In the genomic region with DNA sequence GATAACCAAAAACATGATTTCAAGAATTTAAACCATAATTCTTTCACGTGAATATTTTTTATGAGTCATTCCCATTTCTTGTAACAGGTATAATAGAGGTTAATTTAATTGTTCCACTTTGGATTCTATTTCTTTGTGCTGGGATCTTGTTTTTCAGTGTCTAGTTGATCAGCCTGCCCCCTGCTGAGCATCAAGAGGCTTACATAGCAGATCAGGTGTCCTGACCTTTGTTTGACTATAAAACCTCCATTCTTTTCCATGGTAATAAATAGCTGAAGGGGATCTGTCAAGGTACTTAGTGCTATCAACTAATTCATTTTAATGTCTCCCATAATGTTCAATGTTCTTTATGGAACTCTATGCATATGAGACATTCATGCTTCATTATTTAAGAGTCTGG, we compare ENCODE assay signal across 8 cellular contexts. TPM values are rescaled to one million over a fixed set of nuclear protein-coding genes. Genes with fewer than 3 reads are reported as not detected.
DNase-seq lines count a peak whose midpoint lies in the region; ATAC-seq and TF ChIP-seq lines count a peak whose summit lies in the region.

No MANE protein-coding gene starts in this region.

- no peak overlapping the region for H3K27ac ChIP-seq in cardiac muscle cell
- H3K27ac ChIP-seq in endodermal cell (ENCODE audit: low read depth, low read length) = no peak overlapping the region

- intact Hi-C loops in Right ventricle myocardium inferior (cut with DNase I) = loop anchor here (5.0 kb wide), 1 partner anchor 193 kb away; no protein-coding TSS in a partner anchor

- no peaks in the 10 kb centered on the region for H3K27me3 Mint-ChIP-seq in endodermal cell (ENCODE audit: insufficient read depth)
- H3K27me3 Mint-ChIP-seq in stimulated activated memory B cell treated with anti-CD40 and anti-IgM and Interleukin-4, amounts not matched to agents 10 μg/mL and 1 μg/mL and 100 μg/mL, for 72 hours = no peaks in the 10 kb centered on the region

- H3K4me1 ChIP-seq in cardiac muscle cell (ENCODE audit: low read depth) (peaks cover 5% of the 10 kb centered on the region), endodermal cell (ENCODE audit: control insufficient read depth, insufficient read depth, low read length) (peaks cover 5% of the 10 kb centered on the region)

- no peaks in the 10 kb centered on the region for H3K36me3 Mint-ChIP-seq in endodermal cell (ENCODE audit: low read depth)
- H3K36me3 Mint-ChIP-seq in stimulated activated memory B cell treated with anti-CD40 and anti-IgM and Interleukin-4, amounts not matched to agents 10 μg/mL and 1 μg/mL and 100 μg/mL, for 72 hours = no peaks in the 10 kb centered on the region

- H3K9me3 ChIP-seq in cardiac muscle cell (ENCODE audit: low read depth) = no peaks in the 10 kb centered on the region
- H3K9me3 ChIP-seq in endodermal cell (ENCODE audit: control insufficient read depth, low read length) = no peaks in the 10 kb centered on the region

- peaks cover 23% of the 10 kb centered on the region for H3K4me1 Mint-ChIP-seq in endodermal cell
- H3K4me1 Mint-ChIP-seq in stimulated activated memory B cell treated with anti-CD40 and anti-IgM and Interleukin-4, amounts not matched to agents 10 μg/mL and 1 μg/mL and 100 μg/mL, for 72 hours = no peaks in the 10 kb centered on the region

- WGBS in endodermal cell (ENCODE audit: insufficient coverage in 1 of 2, insufficient read length in 1 of 2), 2 experiments = no CpG with 5 or more reads among the region's 1 CpG

- no peak overlapping the region for H3K4me3 Mint-ChIP-seq in endodermal cell
- H3K4me3 Mint-ChIP-seq in stimulated activated memory B cell treated with anti-CD40 and anti-IgM and Interleukin-4, amounts not matched to agents 10 μg/mL and 1 μg/mL and 100 μg/mL, for 72 hours = no peak overlapping the region

- H3K27me3 ChIP-seq in cardiac muscle cell (no peaks in the 10 kb centered on the region), endodermal cell (ENCODE audit: control insufficient read depth, insufficient read depth, low read length, poor library complexity, severe bottlenecking) (no peaks in the 10 kb centered on the region)

- ATAC-seq in Right ventricle myocardium inferior = no peak
- no peak for ATAC-seq in HG03045 (IDR thresholded peaks at IDR 0.05; ENCODE audit: unreplicated experiment)
- ATAC-seq in stimulated activated memory B cell treated with anti-CD40 and anti-IgM and Interleukin-4, amounts not matched to agents 10 μg/mL and 1 μg/mL and 100 μg/mL, for 72 hours = no peak
- no peak for ATAC-seq in HG02970 (IDR thresholded peaks at IDR 0.05; ENCODE audit: low FRiP score, unreplicated experiment)

- DNase-seq in cardiac muscle cell (ENCODE audit: low read depth in 1 of 2, low spot score in 1 of 2) = peak; percentile 25 to 45
- DNase-seq in Right ventricle myocardium inferior (ENCODE audit: missing footprints) = no peak
- peak; percentile 6 for DNase-seq in NCI-H460 (ENCODE audit: extremely low read depth, low read depth)
- DNase-seq in endodermal cell = no peak
- DNase-seq in renal cortical epithelial cell (ENCODE audit: low read depth) = peak; percentile 52

- no peak overlapping the region for H3K27ac Mint-ChIP-seq in endodermal cell
- H3K27ac Mint-ChIP-seq in stimulated activated memory B cell treated with anti-CD40 and anti-IgM and Interleukin-4, amounts not matched to agents 10 μg/mL and 1 μg/mL and 100 μg/mL, for 72 hours = no peak overlapping the region

- no peak overlapping the region for H3K9ac ChIP-seq in endodermal cell (ENCODE audit: extremely low read depth, low read length, poor library complexity, severe bottlenecking)

- H3K36me3 ChIP-seq in cardiac muscle cell (no peaks in the 10 kb centered on the region), endodermal cell (ENCODE audit: control insufficient read depth, insufficient read depth, low read length) (no peaks in the 10 kb centered on the region)

- no peak overlapping the region for H3K4me3 ChIP-seq in cardiac muscle cell
- no peak overlapping the region for H3K4me3 ChIP-seq in endodermal cell (ENCODE audit: low read length)

- no peaks in the 10 kb centered on the region for H3K9me3 Mint-ChIP-seq in endodermal cell
- no peaks in the 10 kb centered on the region for H3K9me3 Mint-ChIP-seq in stimulated activated memory B cell treated with anti-CD40 and anti-IgM and Interleukin-4, amounts not matched to agents 10 μg/mL and 1 μg/mL and 100 μg/mL, for 72 hours

- TF ChIP-seq CTCF in cardiac muscle cell (IDR thresholded peaks at IDR 0.05; ENCODE audit: low read depth, low read length) = peak; percentile 52
- peak; percentile 52 for TF ChIP-seq CTCF in endodermal cell (conservative IDR thresholded peaks at IDR 0.05)

RNA-seq across cellular contexts. Expression of gene COL17A1, which starts 4.9 kb away (rescaled TPM):
- total RNA-seq in cardiac muscle cell (not detected in 2 replicates), Right ventricle myocardium inferior (0.43 TPM), endodermal cell (1 to 10 TPM; 1.1 to 2.3 TPM), renal cortical epithelial cell (0.89 and 3.3 TPM in 2 replicates)
- polyA plus RNA-seq in cardiac muscle cell = 0.18 TPM in 1 of 2 replicates, not detected in the other
- not detected in 2 replicates for total RNA-seq in NCI-H460 (2014; rRNA removed; shearing (Covaris generic))
- not detected in 2 replicates for polyA plus RNA-seq in NCI-H460 (2014; cell fraction: nucleus; rRNA removed)
- 0.39 TPM for polyA plus RNA-seq in endodermal cell (2013, experiment 1 of 2)
- polyA plus RNA-seq in endodermal cell (2013, experiment 2 of 2) = 0.87 TPM

RNA-seq across cellular contexts. Expression of gene SFR1, which starts 41.2 kb away (rescaled TPM):
- total RNA-seq in cardiac muscle cell (5.5 and 8.7 TPM in 2 replicates), Right ventricle myocardium inferior (5.7 TPM), endodermal cell (10 to 100 TPM in 1 of 2 donors, 1 to 10 TPM in 1; 9.2 to 12.0 TPM), renal cortical epithelial cell (5.3 and 15.5 TPM in 2 replicates)
- 10.0 and 10.7 TPM in 2 replicates for polyA plus RNA-seq in cardiac muscle cell
- total RNA-seq in NCI-H460 (2014; rRNA removed; shearing (Covaris generic)) = 13.0 and 13.8 TPM in 2 replicates
- polyA plus RNA-seq in NCI-H460 (2014; cell fraction: nucleus; rRNA removed) = 11.1 and 16.7 TPM in 2 replicates
- polyA plus RNA-seq in endodermal cell (2013, experiment 1 of 2) = 14.5 TPM
- polyA plus RNA-seq in endodermal cell (2013, experiment 2 of 2) = 12.9 TPM

Comparison
In these comparisons a context has a peak if more than half of its experiments do, and no peak if none do; other contexts are left out.
1. DNase-seq: peak in cardiac muscle cell (2 of 2), NCI-H460 (single experiment) and renal cortical epithelial cell (single experiment); none in Right ventricle myocardium inferior (single experiment) and endodermal cell (single experiment).